Comparison of ENCODE assay signal across 12 cellular contexts in the genomic region with DNA sequence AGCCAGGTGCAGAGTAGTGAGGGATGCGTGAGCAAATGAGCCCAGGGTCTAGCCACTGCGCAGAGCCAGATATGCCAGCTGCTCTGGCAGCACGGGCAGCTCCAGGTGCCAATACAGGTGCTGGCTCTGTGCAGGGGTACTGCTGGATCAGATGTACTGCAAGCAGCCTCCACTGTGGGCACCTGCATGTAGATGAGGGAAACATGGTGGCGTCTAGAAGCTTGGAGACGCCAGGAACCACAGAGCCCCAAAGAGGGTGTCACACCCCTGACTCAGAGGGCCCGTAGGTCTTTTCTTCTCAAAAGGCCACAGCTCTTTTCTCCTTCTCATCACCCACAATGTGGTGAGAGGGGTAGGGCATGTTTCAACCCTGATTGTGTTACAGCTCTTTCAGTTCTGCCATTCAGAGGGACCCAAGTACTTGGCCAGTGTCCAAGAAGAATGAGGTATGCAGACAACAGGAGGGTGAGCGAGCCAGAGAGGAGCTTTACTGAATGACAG.
DNase-seq lines count a peak whose midpoint lies in the region; ATAC-seq and TF ChIP-seq lines count a peak whose summit lies in the region.
"Had no signal": no experiment of that assay in that cellular context is flagged by ENCODE, and none has a peak within 500 bp of the region (broad histone marks: within the 10 kb centered on the region; RNA-seq: fewer than 3 reads in every experiment).

No MANE protein-coding gene starts in this region.

- H3K27me3 ChIP-seq in GM23338 (ENCODE audit: insufficient read depth): no peaks in the 10 kb centered on the region
- no peaks in the 10 kb centered on the region for H3K27me3 ChIP-seq in neural progenitor cell

- no peak overlapping the region for H3K27ac Mint-ChIP-seq in GM23338
- peak overlapping the region in 1 of 2 donors; percentile 62 for H3K27ac Mint-ChIP-seq in effector memory CD8-positive, alpha-beta T cell
- H3K27ac Mint-ChIP-seq in neural progenitor cell: no peak overlapping the region

- no peaks in the 10 kb centered on the region for H3K9me2 ChIP-seq in GM23338 (ENCODE audit: insufficient read depth)

- H3K4me2 ChIP-seq in GM23338 (no peak overlapping the region), neural progenitor cell (no peak overlapping the region)

- H3K27ac ChIP-seq in GM23338 (ENCODE audit: low read depth): no peak overlapping the region
- no peak overlapping the region for H3K27ac ChIP-seq in neural progenitor cell
- H3K27ac ChIP-seq: coronary artery had no signal

- no peaks in the 10 kb centered on the region for H3K36me3 ChIP-seq in GM23338 (ENCODE audit: insufficient read depth)
- H3K36me3 ChIP-seq in neural progenitor cell: no peaks in the 10 kb centered on the region

- H3K4me1 Mint-ChIP-seq in GM23338 (peaks cover 2% of the 10 kb centered on the region), neural progenitor cell (peaks cover 5% of the 10 kb centered on the region)
- peaks cover 2 to 10% of the 10 kb centered on the region in 2 donors for H3K4me1 Mint-ChIP-seq in effector memory CD8-positive, alpha-beta T cell (ENCODE audit: low read depth in 2 of 2)

- H4K20me1 ChIP-seq in GM23338 (replicated peaks; ENCODE audit: insufficient read depth) (no peaks in the 10 kb centered on the region), neural progenitor cell (ENCODE audit: low read depth) (no peaks in the 10 kb centered on the region)

- H3K9me3 Mint-ChIP-seq in GM23338 (no peaks in the 10 kb centered on the region), neural progenitor cell (no peaks in the 10 kb centered on the region)
- H3K9me3 Mint-ChIP-seq in effector memory CD8-positive, alpha-beta T cell: no peaks in the 10 kb centered on the region
- H3K9me3 Mint-ChIP-seq: CD8-positive, alpha-beta memory T cell had no signal

- H2AFZ ChIP-seq in GM23338 (0 out of 2 replicates have a peak overlapping the region, but pooled peaks have one; percentile 12), neural progenitor cell (replicated peaks) (no peak overlapping the region)

- no peak overlapping the region for H3K4me3 ChIP-seq in GM23338
- H3K4me3 ChIP-seq in neural progenitor cell: no peak overlapping the region
- H3K4me3 ChIP-seq: coronary artery had no signal

- no peak for TF ChIP-seq CTCF in GM23338 (conservative IDR thresholded peaks at IDR 0.05; ENCODE audit: low read depth in 2 of 2)
- TF ChIP-seq CTCF in neural progenitor cell (IDR thresholded peaks at IDR 0.05): no peak

- H3K4me3 Mint-ChIP-seq in GM23338 (no peak overlapping the region), neural progenitor cell (no peak overlapping the region)
- H3K4me3 Mint-ChIP-seq in effector memory CD8-positive, alpha-beta T cell: peak overlapping the region in 1 of 2 donors; percentile 14

- H3K36me3 Mint-ChIP-seq in GM23338 (ENCODE audit: low read depth) (no peaks in the 10 kb centered on the region; the same call in 2 of the 3 replicates), neural progenitor cell (no peaks in the 10 kb centered on the region)
- no peaks in the 10 kb centered on the region for H3K36me3 Mint-ChIP-seq in effector memory CD8-positive, alpha-beta T cell (ENCODE audit: insufficient read depth)

- no peaks in the 10 kb centered on the region for H3K79me2 ChIP-seq in GM23338 (replicated peaks; ENCODE audit: insufficient read depth)
- no peaks in the 10 kb centered on the region for H3K79me2 ChIP-seq in neural progenitor cell (ENCODE audit: low read depth)

- H3K9ac ChIP-seq in neural progenitor cell: no peak overlapping the region

- H3K27me3 Mint-ChIP-seq in GM23338 (ENCODE audit: insufficient read depth, low read depth, poor library complexity): no peaks in the 10 kb centered on the region
- no peaks in the 10 kb centered on the region for H3K27me3 Mint-ChIP-seq in effector memory CD8-positive, alpha-beta T cell
- no peaks in the 10 kb centered on the region for H3K27me3 Mint-ChIP-seq in neural progenitor cell (ENCODE audit: insufficient read depth, low read depth)
- H3K27me3 Mint-ChIP-seq: CD8-positive, alpha-beta memory T cell had no signal

- H3K9me3 ChIP-seq in neural progenitor cell (ENCODE audit: low read depth): no peaks in the 10 kb centered on the region

- DNase-seq in DMS153 (lab: John Stamatoyannopoulos, UW) (peak; percentile 92), GM23338 (ENCODE audit: low spot score) (no peak), NCI-H2196 (lab: John Stamatoyannopoulos, UW; ENCODE audit: unreplicated experiment) (peak; percentile 82), pons (ENCODE audit: low spot score) (no peak), neural progenitor cell (ENCODE audit: low spot score) (no peak)
- peak; percentile 23 to 37 (median 32) for DNase-seq in effector memory CD8-positive, alpha-beta T cell
- DNase-seq: H7, SW 1271 had no signal

- H3F3A ChIP-seq in GM23338 (replicated peaks; ENCODE audit: low read depth) (no peaks in the 10 kb centered on the region), neural progenitor cell (ENCODE audit: low read depth) (no peaks in the 10 kb centered on the region)

- H3K4me1 ChIP-seq in GM23338 (ENCODE audit: insufficient read depth) (no peaks in the 10 kb centered on the region), neural progenitor cell (peaks cover 11% of the 10 kb centered on the region)

- ATAC-seq in GM23338: no peak
- ATAC-seq in effector memory CD8-positive, alpha-beta T cell (replicated peaks): peak; percentile 91
- ATAC-seq in HG03565 (IDR thresholded peaks at IDR 0.05; ENCODE audit: unreplicated experiment): no peak
- no peak for ATAC-seq in SK-N-SH treated with all-trans-retinoic acid at 6 μM for 48 hours

TF ChIP-seq in GM23338, 12 proteins besides CTCF, POLR2A, EP300 and RAD21 (continues in another document):
- TF ChIP-seq POLR2AphosphoS5 (IDR thresholded peaks at IDR 0.05; ENCODE audit: low read depth): no peak
- TF ChIP-seq CREB1 (CRISPR knock-in tag; IDR thresholded peaks at IDR 0.05; ENCODE audit: low read depth): no peak
- TF ChIP-seq, protein P1, sequence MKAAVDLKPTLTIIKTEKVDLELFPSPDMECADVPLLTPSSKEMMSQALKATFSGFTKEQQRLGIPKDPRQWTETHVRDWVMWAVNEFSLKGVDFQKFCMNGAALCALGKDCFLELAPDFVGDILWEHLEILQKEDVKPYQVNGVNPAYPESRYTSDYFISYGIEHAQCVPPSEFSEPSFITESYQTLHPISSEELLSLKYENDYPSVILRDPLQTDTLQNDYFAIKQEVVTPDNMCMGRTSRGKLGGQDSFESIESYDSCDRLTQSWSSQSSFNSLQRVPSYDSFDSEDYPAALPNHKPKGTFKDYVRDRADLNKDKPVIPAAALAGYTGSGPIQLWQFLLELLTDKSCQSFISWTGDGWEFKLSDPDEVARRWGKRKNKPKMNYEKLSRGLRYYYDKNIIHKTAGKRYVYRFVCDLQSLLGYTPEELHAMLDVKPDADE (IDR thresholded peaks at IDR 0.05): no peak

TF ChIP-seq in SK-N-SH treated with all-trans-retinoic acid at 6 μM for 48 hours, 23 proteins besides CTCF, POLR2A, EP300 and RAD21 (continues in another document):
- TF ChIP-seq, protein P2, sequence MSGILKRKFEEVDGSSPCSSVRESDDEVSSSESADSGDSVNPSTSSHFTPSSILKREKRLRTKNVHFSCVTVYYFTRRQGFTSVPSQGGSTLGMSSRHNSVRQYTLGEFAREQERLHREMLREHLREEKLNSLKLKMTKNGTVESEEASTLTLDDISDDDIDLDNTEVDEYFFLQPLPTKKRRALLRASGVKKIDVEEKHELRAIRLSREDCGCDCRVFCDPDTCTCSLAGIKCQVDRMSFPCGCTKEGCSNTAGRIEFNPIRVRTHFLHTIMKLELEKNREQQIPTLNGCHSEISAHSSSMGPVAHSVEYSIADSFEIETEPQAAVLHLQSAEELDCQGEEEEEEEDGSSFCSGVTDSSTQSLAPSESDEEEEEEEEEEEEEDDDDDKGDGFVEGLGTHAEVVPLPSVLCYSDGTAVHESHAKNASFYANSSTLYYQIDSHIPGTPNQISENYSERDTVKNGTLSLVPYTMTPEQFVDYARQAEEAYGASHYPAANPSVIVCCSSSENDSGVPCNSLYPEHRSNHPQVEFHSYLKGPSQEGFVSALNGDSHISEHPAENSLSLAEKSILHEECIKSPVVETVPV (CRISPR knock-in tag; IDR thresholded peaks at IDR 0.05): no peak
- TF ChIP-seq TSHZ2 (CRISPR knock-in tag; IDR thresholded peaks at IDR 0.05): no peak
- TF ChIP-seq ZFP30 (CRISPR knock-in tag; IDR thresholded peaks at IDR 0.05): no peak
- TF ChIP-seq TCF4 (CRISPR knock-in tag; IDR thresholded peaks at IDR 0.05; ENCODE audit: borderline replicate concordance): no peak
- no peak for TF ChIP-seq ZFP3 (CRISPR knock-in tag; IDR thresholded peaks at IDR 0.05)
- TF ChIP-seq PPARA (CRISPR knock-in tag; IDR thresholded peaks at IDR 0.05; ENCODE audit: borderline replicate concordance): no peak
- TF ChIP-seq SNAI2 (CRISPR knock-in tag; IDR thresholded peaks at IDR 0.05): no peak
- no peak for TF ChIP-seq OSR1 (CRISPR knock-in tag; IDR thresholded peaks at IDR 0.05)
- TF ChIP-seq ZNF70 (CRISPR knock-in tag; IDR thresholded peaks at IDR 0.05): no peak
- no peak for TF ChIP-seq ARNTL (CRISPR knock-in tag; IDR thresholded peaks at IDR 0.05; ENCODE audit: borderline replicate concordance, low read depth)
- no peak for TF ChIP-seq ZC3H10 (CRISPR knock-in tag; IDR thresholded peaks at IDR 0.05)

Comparison
In these comparisons a context has a peak if more than half of its experiments do, and no peak if none do; other contexts are left out.
1. DNase-seq: peak in DMS153 (single experiment), NCI-H2196 (single experiment) and effector memory CD8-positive, alpha-beta T cell (3 of 3); none in GM23338 (single experiment), pons (single experiment) and neural progenitor cell (single experiment).